ENCODE assay signal across 10 cellular contexts in genomic region chr2:42931147-42931817, GRCh38.
DNase-seq lines count a peak whose midpoint lies in the region; ATAC-seq, FAIRE-seq and TF ChIP-seq lines count a peak whose summit lies in the region.
"Had no signal": no experiment of that assay in that cellular context is flagged by ENCODE, and none has a peak within 500 bp of the region (broad histone marks: within the 10 kb centered on the region; RNA-seq: fewer than 3 reads in every experiment).

No MANE protein-coding gene starts in this region.

- no peak for DNase-seq in breast epithelium (ENCODE audit: low spot score in 2 of 2)
- DNase-seq in MCF 10A (ENCODE audit: unreplicated experiment), result no peak
- DNase-seq in astrocyte (ENCODE audit: low read depth), result no peak
- DNase-seq in keratinocyte (ENCODE audit: low read depth, low spot score), result no peak
- no peak for DNase-seq in vagina (ENCODE audit: extremely low spot score in 2 of 2)
- DNase-seq in pancreas, result no peak
- DNase-seq in sciatic nerve (ENCODE audit: low spot score), result no peak
- DNase-seq in KG1 (lab: John Stamatoyannopoulos, UW), result no peak
- DNase-seq: KBM-7 had no signal

- no peaks in the 10 kb centered on the region for H3K79me2 ChIP-seq in astrocyte (ENCODE audit: insufficient read depth, low read length)
- H3K79me2 ChIP-seq in keratinocyte (ENCODE audit: control insufficient read depth, insufficient read depth, low read length), result no peaks in the 10 kb centered on the region

- H3K4me1 ChIP-seq in breast epithelium, result peaks cover 44 to 53% of the 10 kb centered on the region in 2 donors
- H3K4me1 ChIP-seq in astrocyte (ENCODE audit: insufficient read depth, low read length), result peaks cover 38% of the 10 kb centered on the region
- H3K4me1 ChIP-seq in keratinocyte (ENCODE audit: control insufficient read depth, extremely low read depth, insufficient read depth, low read length), result peaks cover 52% of the 10 kb centered on the region
- H3K4me1 ChIP-seq in vagina, result peaks cover 97% of the 10 kb centered on the region
- peaks cover 41 to 42% (median 41%) of the 10 kb centered on the region in 3 donors for H3K4me1 ChIP-seq in pancreas

- no peak for TF ChIP-seq POLR2A in breast epithelium (IDR thresholded peaks at IDR 0.05)
- TF ChIP-seq POLR2A in vagina (IDR thresholded peaks at IDR 0.05), result no peak

- no peak for ATAC-seq in pancreas
- ATAC-seq in sciatic nerve, result no peak

- no peaks in the 10 kb centered on the region for H4K20me1 ChIP-seq in astrocyte (ENCODE audit: insufficient read depth, low read length)
- H4K20me1 ChIP-seq in keratinocyte (ENCODE audit: control insufficient read depth, extremely low read depth, insufficient read depth, low read length), result no peaks in the 10 kb centered on the region

- WGBS in pancreas, 2 donors, result 80 to 84% methylated on average over 8 of the region's 8 CpGs

- peak overlapping the region; percentile 21 for H2AFZ ChIP-seq in astrocyte (ENCODE audit: low read depth, low read length)
- peak overlapping the region; percentile 28 for H2AFZ ChIP-seq in keratinocyte (ENCODE audit: control insufficient read depth, low read length)

- H3K4me3 ChIP-seq in breast epithelium (no peak overlapping the region), astrocyte (ENCODE audit: insufficient read depth, low read depth, low read length) (no peak overlapping the region), keratinocyte (ENCODE audit: control insufficient read depth in 2 of 3, extremely low read depth in 1 of 3, insufficient read depth in 2 of 3, low read depth in 1 of 3, low read length in 3 of 3) (no peak overlapping the region), vagina (no peak overlapping the region), pancreas (no peak overlapping the region)

- peak overlapping the region; percentile 91 for H3K27ac ChIP-seq in breast epithelium
- no peak overlapping the region for H3K27ac ChIP-seq in astrocyte (ENCODE audit: low read depth, low read length)
- H3K27ac ChIP-seq in keratinocyte (ENCODE audit: control insufficient read depth, insufficient read depth, low read length), result peak overlapping the region; percentile 13
- peak overlapping the region; percentile 91 for H3K27ac ChIP-seq in vagina
- no peak overlapping the region for H3K27ac ChIP-seq in pancreas

- POLR2A ChIA-PET in MCF 10A (lab: Yijun Ruan, JAX), result no interaction called here

- BruUV-seq in MCF 10A (replicated peaks; lab: Mats Ljungman, UMichigan), result no TSS peak

- H3K36me3 ChIP-seq in breast epithelium (no peaks in the 10 kb centered on the region), astrocyte (ENCODE audit: insufficient read depth, low read length) (no peaks in the 10 kb centered on the region), keratinocyte (ENCODE audit: control insufficient read depth in 2 of 2, extremely low read depth in 1 of 2, insufficient read depth in 2 of 2, low read length in 2 of 2) (no peaks in the 10 kb centered on the region), vagina (no peaks in the 10 kb centered on the region), pancreas (no peaks in the 10 kb centered on the region)

- no peak for TF ChIP-seq CTCF in breast epithelium (IDR thresholded peaks at IDR 0.05)
- TF ChIP-seq CTCF in MCF 10A (IDR thresholded peaks at IDR 0.05; ENCODE audit: unreplicated experiment), result no peak
- TF ChIP-seq CTCF in astrocyte (IDR thresholded peaks at IDR 0.05; ENCODE audit: insufficient read depth, low read depth, low read length), result peak; percentile 14
- peak in 2 of 3 experiments; percentile 51 to 59 for TF ChIP-seq CTCF in keratinocyte (optimal IDR thresholded peaks at IDR 0.05 in 1 of 3, IDR thresholded peaks at IDR 0.05 in 1 of 3, conservative IDR thresholded peaks at IDR 0.05 in 1 of 3; ENCODE audit: extremely low read depth in 1 of 3, insufficient read depth in 2 of 3, low read length in 3 of 3)
- TF ChIP-seq CTCF in vagina (IDR thresholded peaks at IDR 0.05), result no peak
- TF ChIP-seq CTCF in pancreas (IDR thresholded peaks at IDR 0.05), result no peak

- H3K9me3 ChIP-seq in breast epithelium, result no peaks in the 10 kb centered on the region
- no peaks in the 10 kb centered on the region for H3K9me3 ChIP-seq in astrocyte (ENCODE audit: insufficient read depth, low read depth, low read length)
- H3K9me3 ChIP-seq in keratinocyte (ENCODE audit: control insufficient read depth, low read depth, low read length), result no peaks in the 10 kb centered on the region
- H3K9me3 ChIP-seq in vagina, result no peaks in the 10 kb centered on the region
- H3K9me3 ChIP-seq in pancreas, result no peaks in the 10 kb centered on the region

- H3K4me2 ChIP-seq in astrocyte (ENCODE audit: low read length) (peak overlapping the region; percentile 23), keratinocyte (ENCODE audit: control insufficient read depth, extremely low read depth, insufficient read depth, low read depth, low read length) (peak overlapping the region; percentile 29)

- FAIRE-seq in astrocyte (lab: Jason Lieb, UNC) (no peak), keratinocyte (lab: Jason Lieb, UNC) (no peak), pancreas (lab: Jason Lieb, UNC) (no peak)

- H3K27me3 ChIP-seq in breast epithelium (no peaks in the 10 kb centered on the region), astrocyte (ENCODE audit: insufficient read depth, low read length) (no peaks in the 10 kb centered on the region), keratinocyte (ENCODE audit: control insufficient read depth, extremely low read depth, insufficient read depth, low read length) (no peaks in the 10 kb centered on the region), vagina (no peaks in the 10 kb centered on the region), pancreas (no peaks in the 10 kb centered on the region)

- peaks cover 2% of the 10 kb centered on the region for H3K9me1 ChIP-seq in keratinocyte (ENCODE audit: control insufficient read depth, extremely low read depth, insufficient read depth, low read length)

- H3K9ac ChIP-seq in astrocyte (ENCODE audit: low read length) (no peak overlapping the region), keratinocyte (ENCODE audit: control insufficient read depth, extremely low read depth, insufficient read depth, low read length) (no peak overlapping the region)

- CTCF ChIA-PET in MCF 10A (lab: Yijun Ruan, JAX), result interaction anchor here (0.6 kb wide), 1 partner anchor 92 kb away, joined by 3 read pairs; no protein-coding TSS in a partner anchor

- H3K4me3 Mint-ChIP-seq in MCF 10A (ENCODE audit: unreplicated experiment) (no peak overlapping the region), astrocyte (ENCODE audit: unreplicated experiment) (no peak overlapping the region)
- H3K4me3 Mint-ChIP-seq: memory B cell had no signal

- H3K4me1 Mint-ChIP-seq in MCF 10A (ENCODE audit: insufficient read depth, unreplicated experiment) (peaks cover 21% of the 10 kb centered on the region), astrocyte (ENCODE audit: low read depth, unreplicated experiment) (peaks cover 30% of the 10 kb centered on the region)

- H3K9me3 Mint-ChIP-seq in MCF 10A (ENCODE audit: unreplicated experiment) (no peaks in the 10 kb centered on the region), astrocyte (ENCODE audit: unreplicated experiment) (peaks cover 2% of the 10 kb centered on the region)
- H3K9me3 Mint-ChIP-seq: memory B cell had no signal

- H3K36me3 Mint-ChIP-seq in MCF 10A (ENCODE audit: insufficient read depth, unreplicated experiment), result no peaks in the 10 kb centered on the region
- H3K36me3 Mint-ChIP-seq in astrocyte (ENCODE audit: low read depth, unreplicated experiment), result no peaks in the 10 kb centered on the region

- H3K27ac Mint-ChIP-seq in MCF 10A (ENCODE audit: low read depth, unreplicated experiment) (no peak overlapping the region), astrocyte (ENCODE audit: unreplicated experiment) (peak overlapping the region; percentile 42)
- H3K27ac Mint-ChIP-seq: memory B cell had no signal

- intact Hi-C loops in breast epithelium (cut with DNase I; ENCODE audit: low total_unique reads) (loop anchor here (10.0 kb wide), 1 partner anchor 76 kb away; no protein-coding TSS in a partner anchor), MCF 10A (cut with micrococcal nuclease) (no loop called here), vagina (cut with DNase I) (no loop called here), pancreas (cut with DNase I) (no loop called here), sciatic nerve (cut with DNase I) (no loop called here)

- H3K27me3 Mint-ChIP-seq in MCF 10A (ENCODE audit: insufficient read depth, unreplicated experiment), result no peaks in the 10 kb centered on the region
- H3K27me3 Mint-ChIP-seq in astrocyte (ENCODE audit: low read depth, unreplicated experiment), result peaks cover 4% of the 10 kb centered on the region
- H3K27me3 Mint-ChIP-seq: memory B cell had no signal

- dilution Hi-C loops in keratinocyte (cut with MboI; ENCODE audit: extremely low pct_ligation_motif_present, low sequenced_read_pairs), result no loop called here

Comparison
In these comparisons a context has a peak if more than half of its experiments do, and no peak if none do; other contexts are left out.
1. H3K27ac ChIP-seq: peak in breast epithelium (2 of 2), keratinocyte (single experiment) and vagina (single experiment); none in astrocyte (single experiment) and pancreas (0 of 4).
2. CTCF ChIP-seq: peak in astrocyte (single experiment) and keratinocyte (2 of 3); none in breast epithelium (0 of 3), MCF 10A (single experiment), vagina (0 of 3) and pancreas (0 of 4).